In the genomic region with DNA sequence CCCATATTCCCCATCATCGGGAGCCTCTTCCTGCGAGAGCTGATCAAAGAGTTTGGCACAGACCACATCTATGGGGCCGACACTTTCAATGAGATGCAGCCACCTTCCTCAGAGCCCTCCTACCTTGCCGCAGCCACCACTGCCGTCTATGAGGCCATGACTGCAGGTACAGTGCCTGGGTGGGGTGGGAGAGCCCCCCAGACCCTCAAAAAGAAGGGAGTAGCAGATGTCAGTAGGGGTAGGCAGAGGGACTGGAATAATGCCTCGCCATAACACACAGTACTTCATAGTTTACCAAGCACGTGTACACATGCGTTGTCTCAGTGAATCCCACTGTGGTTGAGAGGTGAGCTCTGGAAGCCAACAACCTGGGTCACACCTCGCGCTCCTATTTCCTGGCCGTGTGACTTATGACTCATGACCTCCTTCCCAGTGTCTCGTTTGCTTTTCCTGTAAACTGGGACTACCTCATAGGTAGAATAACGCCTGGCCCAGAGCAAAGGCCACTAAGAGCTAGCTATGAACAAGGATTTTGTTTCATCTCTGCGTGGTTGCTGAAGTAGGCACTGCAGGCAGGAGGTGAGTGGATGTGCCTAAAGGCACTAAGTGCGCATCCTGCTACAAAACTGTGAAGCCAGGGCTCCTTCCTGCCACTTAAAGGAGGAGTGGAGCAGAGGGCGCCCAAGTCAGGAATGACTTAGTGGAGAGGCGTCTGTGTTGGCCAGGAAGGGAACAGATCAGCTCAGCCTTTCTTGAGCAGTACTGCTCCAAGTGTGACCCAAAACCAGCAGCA, we compare ENCODE assay signal across 1 cellular context.
TF ChIP-seq lines count a peak whose summit lies in the region.

No MANE protein-coding gene starts in this region.

TF ChIP-seq in HepG2, 621 proteins besides CTCF, POLR2A, EP300 and RAD21 (continued from another document and continues in another):
- TF ChIP-seq CENPT (CRISPR knock-in tag; IDR thresholded peaks at IDR 0.05; ENCODE audit: low read depth) = 0 out of 2 replicates have a peak, but pooled peaks have one; percentile 55
- TF ChIP-seq ZNF816 (CRISPR knock-in tag; IDR thresholded peaks at IDR 0.05; ENCODE audit: borderline replicate concordance) = peak; percentile 74; the same call in 1 of the 2 replicates
- peak; percentile 94 for TF ChIP-seq ZNF792 (CRISPR knock-in tag; IDR thresholded peaks at IDR 0.05)
- peak; percentile 39; the same call in 1 of the 2 replicates for TF ChIP-seq ZNF17 (CRISPR knock-in tag; IDR thresholded peaks at IDR 0.05)
- peak; percentile 73; the same call in 1 of the 2 replicates for TF ChIP-seq KLF9 (CRISPR knock-in tag; IDR thresholded peaks at IDR 0.05; ENCODE audit: low read depth)
- TF ChIP-seq, protein P1, sequence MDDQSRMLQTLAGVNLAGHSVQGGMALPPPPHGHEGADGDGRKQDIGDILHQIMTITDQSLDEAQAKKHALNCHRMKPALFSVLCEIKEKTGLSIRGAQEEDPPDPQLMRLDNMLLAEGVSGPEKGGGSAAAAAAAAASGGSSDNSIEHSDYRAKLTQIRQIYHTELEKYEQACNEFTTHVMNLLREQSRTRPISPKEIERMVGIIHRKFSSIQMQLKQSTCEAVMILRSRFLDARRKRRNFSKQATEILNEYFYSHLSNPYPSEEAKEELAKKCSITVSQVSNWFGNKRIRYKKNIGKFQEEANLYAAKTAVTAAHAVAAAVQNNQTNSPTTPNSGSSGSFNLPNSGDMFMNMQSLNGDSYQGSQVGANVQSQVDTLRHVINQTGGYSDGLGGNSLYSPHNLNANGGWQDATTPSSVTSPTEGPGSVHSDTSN (CRISPR knock-in tag; IDR thresholded peaks at IDR 0.05; ENCODE audit: borderline replicate concordance) = no peak
- TF ChIP-seq REPIN1 (CRISPR knock-in tag; IDR thresholded peaks at IDR 0.05; ENCODE audit: borderline replicate concordance, low read depth) = peak; percentile 33; the same call in 1 of the 2 replicates
- peak; percentile 90 for TF ChIP-seq PHF21A (CRISPR knock-in tag; IDR thresholded peaks at IDR 0.05)
- TF ChIP-seq ZFP82 (CRISPR knock-in tag; IDR thresholded peaks at IDR 0.05; ENCODE audit: borderline replicate concordance) = peak; percentile 49; the same call in 1 of the 2 replicates
- TF ChIP-seq, protein P2, sequence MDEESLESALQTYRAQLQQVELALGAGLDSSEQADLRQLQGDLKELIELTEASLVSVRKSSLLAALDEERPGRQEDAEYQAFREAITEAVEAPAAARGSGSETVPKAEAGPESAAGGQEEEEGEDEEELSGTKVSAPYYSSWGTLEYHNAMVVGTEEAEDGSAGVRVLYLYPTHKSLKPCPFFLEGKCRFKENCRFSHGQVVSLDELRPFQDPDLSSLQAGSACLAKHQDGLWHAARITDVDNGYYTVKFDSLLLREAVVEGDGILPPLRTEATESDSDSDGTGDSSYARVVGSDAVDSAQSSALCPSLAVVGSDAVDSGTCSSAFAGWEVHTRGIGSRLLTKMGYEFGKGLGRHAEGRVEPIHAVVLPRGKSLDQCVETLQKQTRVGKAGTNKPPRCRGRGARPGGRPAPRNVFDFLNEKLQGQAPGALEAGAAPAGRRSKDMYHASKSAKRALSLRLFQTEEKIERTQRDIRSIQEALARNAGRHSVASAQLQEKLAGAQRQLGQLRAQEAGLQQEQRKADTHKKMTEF (CRISPR knock-in tag; IDR thresholded peaks at IDR 0.05) = peak; percentile 96
- TF ChIP-seq NFIC (IDR thresholded peaks at IDR 0.05; ENCODE audit: low read length) = peak; percentile 54; the same call in 1 of the 2 replicates
- peak; percentile 41; the same call in 1 of the 2 replicates for TF ChIP-seq ZNF788 (CRISPR knock-in tag; IDR thresholded peaks at IDR 0.05; ENCODE audit: borderline replicate concordance)
- TF ChIP-seq, protein P3, sequence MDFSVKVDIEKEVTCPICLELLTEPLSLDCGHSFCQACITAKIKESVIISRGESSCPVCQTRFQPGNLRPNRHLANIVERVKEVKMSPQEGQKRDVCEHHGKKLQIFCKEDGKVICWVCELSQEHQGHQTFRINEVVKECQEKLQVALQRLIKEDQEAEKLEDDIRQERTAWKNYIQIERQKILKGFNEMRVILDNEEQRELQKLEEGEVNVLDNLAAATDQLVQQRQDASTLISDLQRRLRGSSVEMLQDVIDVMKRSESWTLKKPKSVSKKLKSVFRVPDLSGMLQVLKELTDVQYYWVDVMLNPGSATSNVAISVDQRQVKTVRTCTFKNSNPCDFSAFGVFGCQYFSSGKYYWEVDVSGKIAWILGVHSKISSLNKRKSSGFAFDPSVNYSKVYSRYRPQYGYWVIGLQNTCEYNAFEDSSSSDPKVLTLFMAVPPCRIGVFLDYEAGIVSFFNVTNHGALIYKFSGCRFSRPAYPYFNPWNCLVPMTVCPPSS (IDR thresholded peaks at IDR 0.05) = no peak
- peak; percentile 96 for TF ChIP-seq SALL1 (CRISPR knock-in tag; IDR thresholded peaks at IDR 0.05)
- peak; percentile 58 for TF ChIP-seq ZNF629 (CRISPR knock-in tag; conservative IDR thresholded peaks at IDR 0.05)
- TF ChIP-seq, protein P4, sequence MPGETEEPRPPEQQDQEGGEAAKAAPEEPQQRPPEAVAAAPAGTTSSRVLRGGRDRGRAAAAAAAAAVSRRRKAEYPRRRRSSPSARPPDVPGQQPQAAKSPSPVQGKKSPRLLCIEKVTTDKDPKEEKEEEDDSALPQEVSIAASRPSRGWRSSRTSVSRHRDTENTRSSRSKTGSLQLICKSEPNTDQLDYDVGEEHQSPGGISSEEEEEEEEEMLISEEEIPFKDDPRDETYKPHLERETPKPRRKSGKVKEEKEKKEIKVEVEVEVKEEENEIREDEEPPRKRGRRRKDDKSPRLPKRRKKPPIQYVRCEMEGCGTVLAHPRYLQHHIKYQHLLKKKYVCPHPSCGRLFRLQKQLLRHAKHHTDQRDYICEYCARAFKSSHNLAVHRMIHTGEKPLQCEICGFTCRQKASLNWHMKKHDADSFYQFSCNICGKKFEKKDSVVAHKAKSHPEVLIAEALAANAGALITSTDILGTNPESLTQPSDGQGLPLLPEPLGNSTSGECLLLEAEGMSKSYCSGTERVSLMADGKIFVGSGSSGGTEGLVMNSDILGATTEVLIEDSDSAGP (CRISPR knock-in tag; IDR thresholded peaks at IDR 0.05; ENCODE audit: borderline replicate concordance) = peak; percentile 32; the same call in 1 of the 2 replicates
- TF ChIP-seq, protein P5, sequence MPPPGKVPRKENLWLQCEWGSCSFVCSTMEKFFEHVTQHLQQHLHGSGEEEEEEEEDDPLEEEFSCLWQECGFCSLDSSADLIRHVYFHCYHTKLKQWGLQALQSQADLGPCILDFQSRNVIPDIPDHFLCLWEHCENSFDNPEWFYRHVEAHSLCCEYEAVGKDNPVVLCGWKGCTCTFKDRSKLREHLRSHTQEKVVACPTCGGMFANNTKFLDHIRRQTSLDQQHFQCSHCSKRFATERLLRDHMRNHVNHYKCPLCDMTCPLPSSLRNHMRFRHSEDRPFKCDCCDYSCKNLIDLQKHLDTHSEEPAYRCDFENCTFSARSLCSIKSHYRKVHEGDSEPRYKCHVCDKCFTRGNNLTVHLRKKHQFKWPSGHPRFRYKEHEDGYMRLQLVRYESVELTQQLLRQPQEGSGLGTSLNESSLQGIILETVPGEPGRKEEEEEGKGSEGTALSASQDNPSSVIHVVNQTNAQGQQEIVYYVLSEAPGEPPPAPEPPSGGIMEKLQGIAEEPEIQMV (CRISPR knock-in tag; IDR thresholded peaks at IDR 0.05; ENCODE audit: low read depth) = peak; percentile 60; the same call in 1 of the 2 replicates
- TF ChIP-seq FOXO1 (CRISPR knock-in tag; IDR thresholded peaks at IDR 0.05) = peak; percentile 80; the same call in 1 of the 2 replicates
- no peak for TF ChIP-seq TCF12 (IDR thresholded peaks at IDR 0.05)
- TF ChIP-seq TCF12 (CRISPR knock-in tag; IDR thresholded peaks at IDR 0.05) = no peak; the same call in 1 of the 2 replicates
- TF ChIP-seq, protein P6, sequence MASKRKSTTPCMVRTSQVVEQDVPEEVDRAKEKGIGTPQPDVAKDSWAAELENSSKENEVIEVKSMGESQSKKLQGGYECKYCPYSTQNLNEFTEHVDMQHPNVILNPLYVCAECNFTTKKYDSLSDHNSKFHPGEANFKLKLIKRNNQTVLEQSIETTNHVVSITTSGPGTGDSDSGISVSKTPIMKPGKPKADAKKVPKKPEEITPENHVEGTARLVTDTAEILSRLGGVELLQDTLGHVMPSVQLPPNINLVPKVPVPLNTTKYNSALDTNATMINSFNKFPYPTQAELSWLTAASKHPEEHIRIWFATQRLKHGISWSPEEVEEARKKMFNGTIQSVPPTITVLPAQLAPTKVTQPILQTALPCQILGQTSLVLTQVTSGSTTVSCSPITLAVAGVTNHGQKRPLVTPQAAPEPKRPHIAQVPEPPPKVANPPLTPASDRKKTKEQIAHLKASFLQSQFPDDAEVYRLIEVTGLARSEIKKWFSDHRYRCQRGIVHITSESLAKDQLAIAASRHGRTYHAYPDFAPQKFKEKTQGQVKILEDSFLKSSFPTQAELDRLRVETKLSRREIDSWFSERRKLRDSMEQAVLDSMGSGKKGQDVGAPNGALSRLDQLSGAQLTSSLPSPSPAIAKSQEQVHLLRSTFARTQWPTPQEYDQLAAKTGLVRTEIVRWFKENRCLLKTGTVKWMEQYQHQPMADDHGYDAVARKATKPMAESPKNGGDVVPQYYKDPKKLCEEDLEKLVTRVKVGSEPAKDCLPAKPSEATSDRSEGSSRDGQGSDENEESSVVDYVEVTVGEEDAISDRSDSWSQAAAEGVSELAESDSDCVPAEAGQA (IDR thresholded peaks at IDR 0.05; ENCODE audit: low read depth) = peak; percentile 78; the same call in 1 of the 2 replicates
- TF ChIP-seq, protein P6 (CRISPR knock-in tag; IDR thresholded peaks at IDR 0.05; ENCODE audit: borderline replicate concordance) = no peak
- peak; percentile 86 for TF ChIP-seq ZKSCAN5 (CRISPR knock-in tag; IDR thresholded peaks at IDR 0.05)
- TF ChIP-seq ZNF83 (CRISPR knock-in tag; IDR thresholded peaks at IDR 0.05; ENCODE audit: borderline replicate concordance) = no peak
- TF ChIP-seq ETV6 (CRISPR knock-in tag; conservative IDR thresholded peaks at IDR 0.05) = peak; percentile 58; the same call in 1 of the 2 replicates
- no peak for TF ChIP-seq KLF15 (CRISPR knock-in tag; IDR thresholded peaks at IDR 0.05; ENCODE audit: borderline replicate concordance)
- TF ChIP-seq ZNF234 (CRISPR knock-in tag; conservative IDR thresholded peaks at IDR 0.05) = no peak
- TF ChIP-seq, protein P7, sequence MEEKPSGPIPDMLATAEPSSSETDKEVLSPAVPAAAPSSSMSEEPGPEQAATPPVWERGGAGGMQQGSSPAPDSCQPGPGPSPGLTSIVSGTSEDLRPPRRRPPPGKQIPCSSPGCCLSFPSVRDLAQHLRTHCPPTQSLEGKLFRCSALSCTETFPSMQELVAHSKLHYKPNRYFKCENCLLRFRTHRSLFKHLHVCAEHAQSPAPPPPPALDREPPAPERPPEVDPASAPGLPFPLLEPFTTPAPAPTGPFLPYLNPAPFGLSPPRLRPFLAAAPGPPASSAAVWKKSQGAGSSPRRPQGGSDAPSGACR (CRISPR knock-in tag; IDR thresholded peaks at IDR 0.05) = peak; percentile 37; the same call in 1 of the 2 replicates
- peak; percentile 60; the same call in 1 of the 2 replicates for TF ChIP-seq CBX5 (CRISPR knock-in tag; IDR thresholded peaks at IDR 0.05; ENCODE audit: borderline replicate concordance)
- TF ChIP-seq ZNF781 (CRISPR knock-in tag; IDR thresholded peaks at IDR 0.05; ENCODE audit: borderline replicate concordance, not compliant biosample characterization) = peak; percentile 76
- no peak for TF ChIP-seq ZNF703 (CRISPR knock-in tag; IDR thresholded peaks at IDR 0.05; ENCODE audit: borderline replicate concordance)
- TF ChIP-seq ZNF451 (CRISPR knock-in tag; IDR thresholded peaks at IDR 0.05) = peak; percentile 62; the same call in 1 of the 2 replicates
- TF ChIP-seq ZBTB21 (CRISPR knock-in tag; IDR thresholded peaks at IDR 0.05) = peak; percentile 86
- TF ChIP-seq CBFB (CRISPR knock-in tag; IDR thresholded peaks at IDR 0.05) = peak; percentile 7; the same call in 1 of the 2 replicates
- TF ChIP-seq MXD4 (CRISPR knock-in tag; IDR thresholded peaks at IDR 0.05) = no peak; the same call in 1 of the 2 replicates
- TF ChIP-seq, protein P8, sequence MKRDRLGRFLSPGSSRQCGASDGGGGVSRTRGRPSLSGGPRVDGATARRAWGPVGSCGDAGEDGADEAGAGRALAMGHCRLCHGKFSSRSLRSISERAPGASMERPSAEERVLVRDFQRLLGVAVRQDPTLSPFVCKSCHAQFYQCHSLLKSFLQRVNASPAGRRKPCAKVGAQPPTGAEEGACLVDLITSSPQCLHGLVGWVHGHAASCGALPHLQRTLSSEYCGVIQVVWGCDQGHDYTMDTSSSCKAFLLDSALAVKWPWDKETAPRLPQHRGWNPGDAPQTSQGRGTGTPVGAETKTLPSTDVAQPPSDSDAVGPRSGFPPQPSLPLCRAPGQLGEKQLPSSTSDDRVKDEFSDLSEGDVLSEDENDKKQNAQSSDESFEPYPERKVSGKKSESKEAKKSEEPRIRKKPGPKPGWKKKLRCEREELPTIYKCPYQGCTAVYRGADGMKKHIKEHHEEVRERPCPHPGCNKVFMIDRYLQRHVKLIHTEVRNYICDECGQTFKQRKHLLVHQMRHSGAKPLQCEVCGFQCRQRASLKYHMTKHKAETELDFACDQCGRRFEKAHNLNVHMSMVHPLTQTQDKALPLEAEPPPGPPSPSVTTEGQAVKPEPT (CRISPR knock-in tag; IDR thresholded peaks at IDR 0.05; ENCODE audit: low read depth) = no peak
- TF ChIP-seq SRSF1 (optimal IDR thresholded peaks at IDR 0.05; ENCODE audit: low read depth, low read length) = no peak
- 0 out of 2 replicates have a peak, but pooled peaks have one; percentile 55 for TF ChIP-seq ZNF12 (CRISPR knock-in tag; IDR thresholded peaks at IDR 0.05)
- no peak for TF ChIP-seq ZNF776 (CRISPR knock-in tag; IDR thresholded peaks at IDR 0.05)
- peak; percentile 73 for TF ChIP-seq NCOA2 (CRISPR knock-in tag; IDR thresholded peaks at IDR 0.05)
- TF ChIP-seq ZNF33B (CRISPR knock-in tag; IDR thresholded peaks at IDR 0.05) = no peak
- TF ChIP-seq ATF1 (CRISPR knock-in tag; IDR thresholded peaks at IDR 0.05) = peak; percentile 80; the same call in 1 of the 2 replicates
- TF ChIP-seq, protein P9, sequence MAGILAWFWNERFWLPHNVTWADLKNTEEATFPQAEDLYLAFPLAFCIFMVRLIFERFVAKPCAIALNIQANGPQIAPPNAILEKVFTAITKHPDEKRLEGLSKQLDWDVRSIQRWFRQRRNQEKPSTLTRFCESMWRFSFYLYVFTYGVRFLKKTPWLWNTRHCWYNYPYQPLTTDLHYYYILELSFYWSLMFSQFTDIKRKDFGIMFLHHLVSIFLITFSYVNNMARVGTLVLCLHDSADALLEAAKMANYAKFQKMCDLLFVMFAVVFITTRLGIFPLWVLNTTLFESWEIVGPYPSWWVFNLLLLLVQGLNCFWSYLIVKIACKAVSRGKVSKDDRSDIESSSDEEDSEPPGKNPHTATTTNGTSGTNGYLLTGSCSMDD (CRISPR knock-in tag; IDR thresholded peaks at IDR 0.05) = peak; percentile 75; the same call in 1 of the 2 replicates
